In genomic region chr2:65049010-65049639, GRCh38 we compare ENCODE assay signal across 1 cellular context.
TF ChIP-seq lines count a peak whose summit lies in the region.

No MANE protein-coding gene starts in this region.

TF ChIP-seq in HEK293, 187 proteins besides CTCF, POLR2A, EP300 and RAD21 (continued from another document):
- TF ChIP-seq ATF2 (tag by site-specific recombination; IDR thresholded peaks at IDR 0.05; ENCODE audit: low read depth) (peak; percentile 93), ZSCAN16 (tag by site-specific recombination; IDR thresholded peaks at IDR 0.05) (no peak), ZNF548 (tag by site-specific recombination; IDR thresholded peaks at IDR 0.05) (no peak), ZNF76 (tag by site-specific recombination; IDR thresholded peaks at IDR 0.05; ENCODE audit: borderline replicate concordance, low read depth) (peak; percentile 24; the same call in 1 of the 2 replicates), SP3 (tag by site-specific recombination; IDR thresholded peaks at IDR 0.05) (0 out of 2 replicates have a peak, but pooled peaks have one; percentile 23), GLI4 (tag by site-specific recombination; IDR thresholded peaks at IDR 0.05) (no peak), HIC1 (tag by site-specific recombination; IDR thresholded peaks at IDR 0.05) (no peak), ZNF324 (tag by site-specific recombination; IDR thresholded peaks at IDR 0.05) (no peak), OVOL3 (tag by site-specific recombination; IDR thresholded peaks at IDR 0.05) (no peak), ZEB2 (tag by site-specific recombination; IDR thresholded peaks at IDR 0.05) (peak; percentile 67; the same call in 1 of the 2 replicates), ZNF544 (tag by site-specific recombination; IDR thresholded peaks at IDR 0.05) (no peak), ZBTB8A (tag by site-specific recombination; IDR thresholded peaks at IDR 0.05) (no peak), ZNF692 (tag by site-specific recombination; IDR thresholded peaks at IDR 0.05) (peak; percentile 59; the same call in 1 of the 2 replicates), ZNF335 (tag by site-specific recombination; conservative IDR thresholded peaks at IDR 0.05) (peak; percentile 29; the same call in 1 of the 2 replicates), ZFP37 (tag by site-specific recombination; IDR thresholded peaks at IDR 0.05) (no peak), ZNF148 (tag by site-specific recombination; IDR thresholded peaks at IDR 0.05; ENCODE audit: borderline replicate concordance) (no peak), GLIS1 (tag by site-specific recombination; IDR thresholded peaks at IDR 0.05) (peak; percentile 56), KLF7 (tag by site-specific recombination; IDR thresholded peaks at IDR 0.05; ENCODE audit: borderline replicate concordance) (no peak), ZNF747 (tag by site-specific recombination; IDR thresholded peaks at IDR 0.05) (no peak)
